ENCODE assay signal across 11 cellular contexts in the genomic region with DNA sequence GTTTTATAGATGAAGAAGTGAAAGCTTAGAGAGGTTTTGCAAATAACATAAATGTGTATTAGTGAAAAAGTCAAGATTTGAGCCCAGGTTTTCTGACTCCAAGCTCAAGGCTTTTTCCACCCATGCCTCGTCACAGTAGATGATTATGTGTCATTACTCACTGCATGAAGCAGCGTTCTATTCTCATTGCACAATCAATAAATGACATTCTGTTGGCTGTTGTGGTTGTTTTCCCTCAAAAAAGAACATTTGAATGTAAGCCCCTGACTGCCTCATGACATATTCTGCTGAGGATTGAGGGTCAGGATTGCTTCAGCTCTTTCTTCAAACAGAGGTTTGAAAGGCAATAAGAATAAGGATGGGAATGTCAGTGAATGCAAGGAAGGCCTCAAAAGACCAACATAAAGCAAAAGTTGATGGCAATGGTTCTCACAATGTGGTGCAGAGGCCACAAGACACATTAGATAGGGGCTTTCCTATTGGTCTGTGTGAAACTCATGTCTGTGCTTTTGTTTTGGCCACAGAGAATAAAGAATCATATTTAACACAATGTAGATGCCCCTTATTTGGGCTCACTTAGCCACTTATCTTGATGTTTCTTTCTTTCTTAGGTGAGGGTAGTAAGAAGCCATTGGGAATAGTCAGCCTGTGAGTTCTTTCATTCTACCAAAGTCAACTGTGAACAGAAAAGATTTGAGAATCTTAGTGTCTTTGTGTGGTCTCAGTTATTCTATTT.
DNase-seq lines count a peak whose midpoint lies in the region; ATAC-seq, FAIRE-seq and TF ChIP-seq lines count a peak whose summit lies in the region.
"Had no signal": no experiment of that assay in that cellular context is flagged by ENCODE, and none has a peak within 500 bp of the region (broad histone marks: within the 10 kb centered on the region; RNA-seq: fewer than 3 reads in every experiment).

No MANE protein-coding gene starts in this region.

- in situ Hi-C loops in GM13977 (cut with MboI; ENCODE audit: low pct_unique_long_range_greater_than_20kb, low sequenced_read_pairs, unreplicated experiment): no loop called here

- TF ChIP-seq CTCF in GM13977 (IDR thresholded peaks at IDR 0.05; ENCODE audit: extremely low read depth, insufficient read depth, missing control alignments) (no peak), foreskin fibroblast (IDR thresholded peaks at IDR 0.05; ENCODE audit: low read depth, low read length) (no peak), D721Med (IDR thresholded peaks at IDR 0.05; ENCODE audit: insufficient read depth, missing control alignments) (no peak)

- ATAC-seq in GM21528 (IDR thresholded peaks at IDR 0.05; ENCODE audit: low FRiP score, unreplicated experiment) (peak; percentile 59), HG03565 (IDR thresholded peaks at IDR 0.05; ENCODE audit: unreplicated experiment) (peak; percentile 43)
- ATAC-seq: left lobe of liver had no signal

- TF ChIP-seq POLR2A in H54 (IDR thresholded peaks at IDR 0.05; ENCODE audit: low read depth, low read length): no peak

- FAIRE-seq in D721Med (lab: Jason Lieb, UNC): no peak
- FAIRE-seq in H54 (lab: Jason Lieb, UNC): no peak

- H3K4me3 ChIP-seq in foreskin fibroblast (ENCODE audit: low read depth in 1 of 2, low read length in 2 of 2): no peak overlapping the region
- H3K4me3 ChIP-seq: dorsolateral prefrontal cortex, skin epidermis had no signal

- peak; percentile 58 for DNase-seq in GM13977 (ENCODE audit: low spot score)
- peak; percentile 75 to 82 for DNase-seq in foreskin fibroblast
- DNase-seq in D721Med (ENCODE audit: insufficient read length, low spot score): no peak
- DNase-seq in H54 (ENCODE audit: insufficient read length, low spot score): no peak
- no peak for DNase-seq in SIG-M5 (lab: John Stamatoyannopoulos, UW)
- DNase-seq in hepatic stellate cell (ENCODE audit: low spot score): no peak
- DNase-seq: dorsolateral prefrontal cortex had no signal

Comparison
In these comparisons a context has a peak if more than half of its experiments do, and no peak if none do; other contexts are left out.
1. DNase-seq: peak in GM13977 (single experiment) and foreskin fibroblast (2 of 2); none in D721Med (single experiment), H54 (single experiment), SIG-M5 (single experiment) and hepatic stellate cell (single experiment).